ENCODE assay signal across 11 cellular contexts in genomic region chr16:70520612-70521297, GRCh38. TPM values are rescaled to one million over a fixed set of nuclear protein-coding genes. Genes with fewer than 3 reads are reported as not detected.
DNase-seq lines count a peak whose midpoint lies in the region; ATAC-seq, FAIRE-seq and TF ChIP-seq lines count a peak whose summit lies in the region.
"Had no signal": no experiment of that assay in that cellular context is flagged by ENCODE, and none has a peak within 500 bp of the region (broad histone marks: within the 10 kb centered on the region; RNA-seq: fewer than 3 reads in every experiment).

No MANE protein-coding gene starts in this region.

- ATAC-seq in HG02981 (IDR thresholded peaks at IDR 0.05; ENCODE audit: unreplicated experiment): no peak
- ATAC-seq in left colon: no peak
- ATAC-seq: foreskin keratinocyte had no signal

- H3K27ac Mint-ChIP-seq in type B pancreatic cell: no peak overlapping the region

- peak overlapping the region; percentile 31 for H3K4me3 Mint-ChIP-seq in type B pancreatic cell

- no peaks in the 10 kb centered on the region for H3K27me3 Mint-ChIP-seq in type B pancreatic cell

- H3K4me1 Mint-ChIP-seq in type B pancreatic cell (ENCODE audit: unreplicated experiment): peaks cover 8% of the 10 kb centered on the region

- FAIRE-seq in RCC 7860 (lab: Jason Lieb, UNC): no peak

- no peaks in the 10 kb centered on the region for H3K9me3 Mint-ChIP-seq in type B pancreatic cell

- intact Hi-C loops in left colon (cut with DNase I, micrococcal nuclease): loop anchor here in 1 of 2 donors (10.0 kb wide), 1 partner anchor 134 kb away; no protein-coding TSS in a partner anchor

- TF ChIP-seq CTCF in choroid plexus epithelial cell (conservative IDR thresholded peaks at IDR 0.05; ENCODE audit: low read depth, low read length): no peak
- no peak for TF ChIP-seq CTCF in type B pancreatic cell (conservative IDR thresholded peaks at IDR 0.05)

- peak; percentile 19 for DNase-seq in stimulated activated CD4-positive, alpha-beta T cell treated with anti-CD3 and anti-CD28 coated beads, Interleukin-4, amount 100 ng/mL, for 24 hours
- no peak for DNase-seq in stimulated activated CD4-positive, alpha-beta T cell treated with anti-CD3 and anti-CD28 coated beads, Interleukin-2, amount 100 ng/mL, for 48 hours
- DNase-seq in RCC 7860 (ENCODE audit: low spot score) (peak; percentile 41), choroid plexus epithelial cell (ENCODE audit: low read depth) (peak; percentile 78), type B pancreatic cell (ENCODE audit: extremely low spot score, unreplicated experiment) (no peak), HK-2 (ENCODE audit: unreplicated experiment) (no peak), left colon (no peak)
- DNase-seq: Calu3, thyroid gland had no signal

- H3K4me3 ChIP-seq in choroid plexus epithelial cell (ENCODE audit: low read depth, low read length): no peak overlapping the region
- H3K4me3 ChIP-seq: thyroid gland had no signal

- H3K36me3 Mint-ChIP-seq in type B pancreatic cell: peaks cover 16% of the 10 kb centered on the region

RNA-seq across cellular contexts. Expression of gene COG4, which starts 2.6 kb away (rescaled TPM):
- total RNA-seq in type B pancreatic cell (ENCODE audit: low replicate concordance): 79.0 and 96.8 TPM in 2 replicates
- total RNA-seq in left colon: 10 to 100 TPM; 49.5 to 54.4 TPM

RNA-seq across cellular contexts. Expression of gene SF3B3, which starts 2.9 kb away (rescaled TPM):
- 283 and 429 TPM in 2 replicates for total RNA-seq in type B pancreatic cell (ENCODE audit: low replicate concordance)
- 100 to 1,000 TPM; 133 to 168 TPM for total RNA-seq in left colon

Comparison
In these comparisons a context has a peak if more than half of its experiments do, and no peak if none do; other contexts are left out.
1. DNase-seq: peak in stimulated activated CD4-positive, alpha-beta T cell treated with anti-CD3 and anti-CD28 coated beads, Interleukin-4, amount 100 ng/mL, for 24 hours (single experiment), RCC 7860 (single experiment) and choroid plexus epithelial cell (single experiment); none in stimulated activated CD4-positive, alpha-beta T cell treated with anti-CD3 and anti-CD28 coated beads, Interleukin-2, amount 100 ng/mL, for 48 hours (0 of 2), type B pancreatic cell (single experiment), HK-2 (single experiment) and left colon (0 of 2).